In the genomic region with DNA sequence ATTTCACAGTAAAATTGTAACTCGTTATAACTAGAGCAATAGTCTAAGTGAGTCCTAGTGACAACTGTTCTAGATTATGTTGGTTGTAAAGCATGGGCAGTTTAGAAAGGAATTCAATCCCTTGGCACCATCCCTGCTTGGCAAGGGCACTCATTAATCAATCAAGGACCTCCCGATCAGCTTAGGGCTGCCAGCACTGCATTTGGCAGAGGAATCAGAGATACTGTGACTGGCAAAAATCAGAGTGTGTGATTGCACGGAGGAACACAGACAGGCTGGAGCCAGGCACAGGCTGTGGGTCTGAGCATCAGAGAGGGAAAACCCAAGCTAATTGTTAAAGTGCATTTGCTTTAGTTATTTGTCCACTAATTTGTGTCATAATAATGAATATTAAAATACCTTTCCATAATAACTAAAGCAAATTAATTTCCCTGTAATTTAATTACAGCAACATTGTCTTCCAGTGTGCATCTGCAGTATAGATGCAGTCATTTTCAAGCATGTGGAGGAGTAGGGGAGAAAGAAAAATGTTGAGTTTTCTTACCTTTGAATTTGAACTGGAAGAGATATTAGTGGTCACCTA, we compare ENCODE assay signal across 19 cellular contexts.
"Had no signal": no experiment of that assay in that cellular context is flagged by ENCODE, and none has a peak within 500 bp of the region (broad histone marks: within the 10 kb centered on the region; RNA-seq: fewer than 3 reads in every experiment).

No MANE protein-coding gene starts in this region.

- H3K27me3 ChIP-seq: uterus had no signal

- DNase-seq: activated CD4-positive, alpha-beta memory T cell treated with anti-CD3 and anti-CD28 coated beads, Interleukin-2, amount 10 ng/mL, durations not matched to agents 7 days and 5 days; activated CD4-positive, alpha-beta T cell treated with anti-CD3 and anti-CD28 coated beads for 4 hours; activated effector memory CD4-positive, alpha-beta T cell treated with Interleukin-2 at 50 U/mL for 16 hours; activated T-cell treated with anti-CD3 and anti-CD28 coated beads, Interleukin-2, amount 50 U/mL, for 24 hours; effector memory CD4-positive, alpha-beta T cell; foreskin keratinocyte; glutamatergic neuron; lower lobe of right lung; spleen; stimulated activated CD4-positive, alpha-beta T cell treated with anti-CD3 and anti-CD28 coated beads, Interleukin-1b, Interleukin-23, amount 100 ng/mL, for 48 hours; stimulated activated naive CD8-positive, alpha-beta T cell treated with anti-CD3 and anti-CD28 coated beads, Interleukin-15, amount 100 ng/mL, for 72 hours; T-helper 2 cell; uterus had no signal

- H3K4me3 Mint-ChIP-seq: activated CD4-positive, alpha-beta memory T cell treated with anti-CD3 and anti-CD28 coated beads, Interleukin-2, amount 10 ng/mL, durations not matched to agents 7 days and 5 days; activated T-cell treated with anti-CD3 and anti-CD28 coated beads, Interleukin-2, amount 50 U/mL, for 24 hours; neural crest cell; stimulated activated naive CD8-positive, alpha-beta T cell treated with anti-CD3 and anti-CD28 coated beads, Interleukin-15, amount 100 ng/mL, for 72 hours; WTC11 had no signal

- ATAC-seq: activated naive CD4-positive, alpha-beta T cell treated with anti-CD3 and anti-CD28 coated beads, Interleukin-2, amount 50 U/mL, for 72 hours; foreskin keratinocyte; lower lobe of right lung; sciatic nerve; stimulated activated naive CD8-positive, alpha-beta T cell treated with anti-CD3 and anti-CD28 coated beads, Interleukin-15, amount 100 ng/mL, for 72 hours; WTC11 had no signal

- H3K27ac Mint-ChIP-seq: activated CD4-positive, alpha-beta memory T cell treated with anti-CD3 and anti-CD28 coated beads, Interleukin-2, amount 10 ng/mL, durations not matched to agents 7 days and 5 days; activated naive CD4-positive, alpha-beta T cell treated with anti-CD3 and anti-CD28 coated beads, Interleukin-2, amount 50 U/mL, for 72 hours; activated T-cell treated with anti-CD3 and anti-CD28 coated beads, Interleukin-2, amount 50 U/mL, for 24 hours; stimulated activated naive CD8-positive, alpha-beta T cell treated with anti-CD3 and anti-CD28 coated beads, Interleukin-15, amount 100 ng/mL, for 72 hours; WTC11 had no signal

- H3K36me3 ChIP-seq: lower lobe of right lung, prostate gland, spleen, thoracic aorta, uterus had no signal

- H3K9me3 Mint-ChIP-seq: activated CD4-positive, alpha-beta memory T cell treated with anti-CD3 and anti-CD28 coated beads, Interleukin-2, amount 10 ng/mL, durations not matched to agents 7 days and 5 days; activated naive CD4-positive, alpha-beta T cell treated with anti-CD3 and anti-CD28 coated beads, Interleukin-2, amount 50 U/mL, for 72 hours; activated T-cell treated with anti-CD3 and anti-CD28 coated beads, Interleukin-2, amount 50 U/mL, for 24 hours; neural crest cell; stimulated activated naive CD8-positive, alpha-beta T cell treated with anti-CD3 and anti-CD28 coated beads, Interleukin-15, amount 100 ng/mL, for 72 hours; WTC11 had no signal

- H3K4me1 ChIP-seq: foreskin keratinocyte had no signal

- H3K27ac ChIP-seq: foreskin keratinocyte, lower lobe of right lung, prostate gland, spleen, thoracic aorta, uterus had no signal

- H3K9me3 ChIP-seq: lower lobe of right lung, prostate gland, spleen, thoracic aorta, uterus had no signal

- H3K4me3 ChIP-seq: lower lobe of right lung, prostate gland, spleen, thoracic aorta, uterus had no signal

- H3K36me3 Mint-ChIP-seq: WTC11 had no signal
